ENCODE assay signal across 8 cellular contexts in genomic region chr16:46973457-46974324, GRCh38. TPM values are rescaled to one million over a fixed set of nuclear protein-coding genes. Genes with fewer than 3 reads are reported as not detected.
A peak's percentile ranks its signal among the peaks of the same experiment; 100 is the strongest.
DNase-seq lines count a peak whose midpoint lies in the region; ATAC-seq and TF ChIP-seq lines count a peak whose summit lies in the region.

Gene DNAJA2 (minus strand): TSS chr16:46973674. CDS start chr16:46973572, 102 bp downstream.

- H3K27ac ChIP-seq in esophagus squamous epithelium = peak within 1 kb of the TSS; percentile 97 to 99 (median 98)

- H3K9me3 ChIP-seq in esophagus squamous epithelium = no peaks in the 10 kb centered on the region

- H3K4me1 ChIP-seq in esophagus squamous epithelium = peaks cover 3 to 48% (median 32%) of the 10 kb centered on the region in 3 donors

- peak; percentile 80 for DNase-seq in DMS53 treated with DMSO at 0.1 percent for 48 hours (lab: John Stamatoyannopoulos, UW; ENCODE audit: unreplicated experiment)
- DNase-seq in Jurkat, Clone E6-1 (ENCODE audit: low read depth, low spot score) = peak; percentile 79
- peak; percentile 94 to 95 for DNase-seq in activated T-cell treated with anti-CD3 and anti-CD28 coated beads, Interleukin-2, amount 50 U/mL, for 48 hours
- peak; percentile 50 for DNase-seq in esophagus squamous epithelium (lab: John Stamatoyannopoulos, UW)
- DNase-seq in myocyte (ENCODE audit: low read depth) = peak; percentile 88
- DNase-seq in stimulated activated CD8-positive, alpha-beta memory T cell treated with anti-CD3 and anti-CD28 coated beads, Interleukin-7, amount 100 ng/mL, for 4 hours (ENCODE audit: low read depth in 2 of 2) = peak; percentile 79 to 88

- TF ChIP-seq CTCF in esophagus squamous epithelium (IDR thresholded peaks at IDR 0.05) = no peak

- peaks cover 0 to 32% (median 4%) of the 10 kb centered on the region in 3 donors for H3K36me3 ChIP-seq in esophagus squamous epithelium

- H3K27me3 ChIP-seq in esophagus squamous epithelium = no peaks in the 10 kb centered on the region

- ATAC-seq in GM21619 (IDR thresholded peaks at IDR 0.05; ENCODE audit: unreplicated experiment) = peak; percentile 87

- TF ChIP-seq POLR2A in esophagus squamous epithelium (IDR thresholded peaks at IDR 0.05) = peak in 3 of 4 donors; percentile 37 to 92 (median 79)

- 1 to 4% methylated on average over 18 of the region's 68 CpGs for WGBS in esophagus squamous epithelium, 2 donors

- intact Hi-C loops in esophagus squamous epithelium (cut with DNase I) = no loop called here

- peak within 1 kb of the TSS; percentile 95 for H3K4me3 ChIP-seq in Jurkat, Clone E6-1 (ENCODE audit: low read length)
- peak within 1 kb of the TSS; percentile 81 to 98 (median 92) for H3K4me3 ChIP-seq in esophagus squamous epithelium

TF ChIP-seq in PFSK-1, 5 proteins besides CTCF, POLR2A, EP300 and RAD21:
- TF ChIP-seq REST (IDR thresholded peaks at IDR 0.05; ENCODE audit: insufficient read depth in 1 of 2, low read depth in 2 of 2, low read length in 2 of 2) (no peak), POLR2AphosphoS5 (IDR thresholded peaks at IDR 0.05; ENCODE audit: low read depth, low read length) (peak; percentile 87), TAF1 (IDR thresholded peaks at IDR 0.05; ENCODE audit: borderline replicate concordance, insufficient read depth, low read length) (peak; percentile 80), SIN3A (IDR thresholded peaks at IDR 0.05; ENCODE audit: borderline replicate concordance, insufficient read depth, low read length) (peak; percentile 17; the same call in 1 of the 2 replicates), FOXP2 (optimal IDR thresholded peaks at IDR 0.05; ENCODE audit: borderline replicate concordance, extremely low read depth, extremely low read length, insufficient read depth) (peak; percentile 13)

RNA-seq across cellular contexts. Expression of gene DNAJA2, which starts in this region (rescaled TPM):
- 71.1 TPM for polyA plus RNA-seq in Jurkat, Clone E6-1 (2012; ENCODE audit: insufficient read depth, insufficient read length)
- polyA plus RNA-seq in PFSK-1 (2012; ENCODE audit: insufficient read length, low read depth) = 60.4 TPM
- 10 to 100 TPM; 39.0 to 69.7 (median 58.2) TPM for total RNA-seq in esophagus squamous epithelium
- total RNA-seq in myocyte = 65.3 and 73.0 TPM in 2 replicates
- polyA plus RNA-seq in myocyte (2012) = 54.6 TPM

Comparison
In these comparisons a context has a peak if more than half of its experiments do, and no peak if none do; other contexts are left out.
1. Peak in every context shown above with its lines: DNase-seq, ATAC-seq, H3K4me3 ChIP-seq and H3K27ac ChIP-seq.